ENCODE assay signal across 1 cellular context in the genomic region with DNA sequence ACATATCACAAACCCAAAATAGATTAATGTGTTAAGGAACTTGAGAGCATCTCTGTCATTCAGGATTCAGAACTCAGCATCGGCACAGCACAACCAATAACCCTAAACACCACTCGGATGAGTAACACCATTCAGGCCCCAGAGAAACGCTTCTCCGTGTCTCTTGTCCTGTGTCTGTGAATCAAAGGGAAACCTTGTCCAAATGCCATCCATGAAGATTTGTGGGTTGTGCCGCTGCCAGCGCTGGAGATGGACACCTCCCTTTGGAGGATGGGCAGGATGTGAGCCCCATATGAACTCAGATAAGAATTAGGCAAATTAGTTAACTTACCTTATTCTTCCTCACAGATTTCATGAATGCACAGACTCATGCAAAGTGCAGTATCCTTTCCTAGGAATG.
TF ChIP-seq lines count a peak whose summit lies in the region.

No MANE protein-coding gene starts in this region.

TF ChIP-seq in IMR-90, 13 proteins besides CTCF, POLR2A, EP300 and RAD21 (continued from another document):
- no peak for TF ChIP-seq NFE2L2 (IDR thresholded peaks at IDR 0.05; ENCODE audit: low read depth, low read length)
- no peak for TF ChIP-seq FOS (IDR thresholded peaks at IDR 0.05; ENCODE audit: low read depth, low read length)
- no peak for TF ChIP-seq CHD1 (IDR thresholded peaks at IDR 0.05; ENCODE audit: low read depth, low read length)
- TF ChIP-seq BHLHE40 (IDR thresholded peaks at IDR 0.05; ENCODE audit: low read depth, low read length): no peak
- TF ChIP-seq MXI1 (IDR thresholded peaks at IDR 0.05; ENCODE audit: borderline replicate concordance, low read depth, low read length): no peak
